2 cellular contexts compared by ENCODE assay signal in the genomic region with DNA sequence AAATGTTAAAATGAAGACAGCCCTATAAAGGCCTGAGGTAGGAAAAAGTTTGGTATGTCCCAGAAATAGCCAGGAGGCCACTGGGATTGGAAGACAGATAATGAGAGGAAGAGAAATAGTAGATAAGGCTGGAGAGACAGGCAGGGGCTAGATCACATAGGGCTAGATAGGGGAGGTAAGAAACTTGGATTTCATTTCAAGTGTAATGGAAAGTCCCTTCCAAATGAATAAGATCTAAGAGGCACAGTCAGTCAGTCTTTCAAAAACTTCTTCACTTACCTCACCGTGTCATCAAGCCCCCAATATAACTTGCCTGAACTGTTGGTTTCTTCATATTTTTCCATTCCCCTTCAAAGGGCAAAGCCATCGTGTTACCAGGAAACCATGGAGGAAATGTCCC.
TF ChIP-seq lines count a peak whose summit lies in the region.

No MANE protein-coding gene starts in this region.

TF ChIP-seq in GM23338, 12 proteins besides CTCF, POLR2A, EP300 and RAD21 (continued from another document):
- TF ChIP-seq EZH2phosphoT487 (IDR thresholded peaks at IDR 0.05; ENCODE audit: unreplicated experiment) (no peak), NANOG (IDR thresholded peaks at IDR 0.05; ENCODE audit: borderline replicate concordance) (no peak), EZH2 (IDR thresholded peaks at IDR 0.05; ENCODE audit: low read depth, unreplicated experiment) (no peak), STAT1 (IDR thresholded peaks at IDR 0.05; ENCODE audit: unreplicated experiment) (no peak), ZNF331 (CRISPR knock-in tag; IDR thresholded peaks at IDR 0.05; ENCODE audit: low read depth) (no peak), CREB1 (CRISPR knock-in tag; IDR thresholded peaks at IDR 0.05; ENCODE audit: low read depth) (no peak), JUNB (IDR thresholded peaks at IDR 0.05; ENCODE audit: unreplicated experiment) (no peak)
- TF ChIP-seq, protein P1, sequence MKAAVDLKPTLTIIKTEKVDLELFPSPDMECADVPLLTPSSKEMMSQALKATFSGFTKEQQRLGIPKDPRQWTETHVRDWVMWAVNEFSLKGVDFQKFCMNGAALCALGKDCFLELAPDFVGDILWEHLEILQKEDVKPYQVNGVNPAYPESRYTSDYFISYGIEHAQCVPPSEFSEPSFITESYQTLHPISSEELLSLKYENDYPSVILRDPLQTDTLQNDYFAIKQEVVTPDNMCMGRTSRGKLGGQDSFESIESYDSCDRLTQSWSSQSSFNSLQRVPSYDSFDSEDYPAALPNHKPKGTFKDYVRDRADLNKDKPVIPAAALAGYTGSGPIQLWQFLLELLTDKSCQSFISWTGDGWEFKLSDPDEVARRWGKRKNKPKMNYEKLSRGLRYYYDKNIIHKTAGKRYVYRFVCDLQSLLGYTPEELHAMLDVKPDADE (IDR thresholded peaks at IDR 0.05): no peak
- TF ChIP-seq, protein P2, sequence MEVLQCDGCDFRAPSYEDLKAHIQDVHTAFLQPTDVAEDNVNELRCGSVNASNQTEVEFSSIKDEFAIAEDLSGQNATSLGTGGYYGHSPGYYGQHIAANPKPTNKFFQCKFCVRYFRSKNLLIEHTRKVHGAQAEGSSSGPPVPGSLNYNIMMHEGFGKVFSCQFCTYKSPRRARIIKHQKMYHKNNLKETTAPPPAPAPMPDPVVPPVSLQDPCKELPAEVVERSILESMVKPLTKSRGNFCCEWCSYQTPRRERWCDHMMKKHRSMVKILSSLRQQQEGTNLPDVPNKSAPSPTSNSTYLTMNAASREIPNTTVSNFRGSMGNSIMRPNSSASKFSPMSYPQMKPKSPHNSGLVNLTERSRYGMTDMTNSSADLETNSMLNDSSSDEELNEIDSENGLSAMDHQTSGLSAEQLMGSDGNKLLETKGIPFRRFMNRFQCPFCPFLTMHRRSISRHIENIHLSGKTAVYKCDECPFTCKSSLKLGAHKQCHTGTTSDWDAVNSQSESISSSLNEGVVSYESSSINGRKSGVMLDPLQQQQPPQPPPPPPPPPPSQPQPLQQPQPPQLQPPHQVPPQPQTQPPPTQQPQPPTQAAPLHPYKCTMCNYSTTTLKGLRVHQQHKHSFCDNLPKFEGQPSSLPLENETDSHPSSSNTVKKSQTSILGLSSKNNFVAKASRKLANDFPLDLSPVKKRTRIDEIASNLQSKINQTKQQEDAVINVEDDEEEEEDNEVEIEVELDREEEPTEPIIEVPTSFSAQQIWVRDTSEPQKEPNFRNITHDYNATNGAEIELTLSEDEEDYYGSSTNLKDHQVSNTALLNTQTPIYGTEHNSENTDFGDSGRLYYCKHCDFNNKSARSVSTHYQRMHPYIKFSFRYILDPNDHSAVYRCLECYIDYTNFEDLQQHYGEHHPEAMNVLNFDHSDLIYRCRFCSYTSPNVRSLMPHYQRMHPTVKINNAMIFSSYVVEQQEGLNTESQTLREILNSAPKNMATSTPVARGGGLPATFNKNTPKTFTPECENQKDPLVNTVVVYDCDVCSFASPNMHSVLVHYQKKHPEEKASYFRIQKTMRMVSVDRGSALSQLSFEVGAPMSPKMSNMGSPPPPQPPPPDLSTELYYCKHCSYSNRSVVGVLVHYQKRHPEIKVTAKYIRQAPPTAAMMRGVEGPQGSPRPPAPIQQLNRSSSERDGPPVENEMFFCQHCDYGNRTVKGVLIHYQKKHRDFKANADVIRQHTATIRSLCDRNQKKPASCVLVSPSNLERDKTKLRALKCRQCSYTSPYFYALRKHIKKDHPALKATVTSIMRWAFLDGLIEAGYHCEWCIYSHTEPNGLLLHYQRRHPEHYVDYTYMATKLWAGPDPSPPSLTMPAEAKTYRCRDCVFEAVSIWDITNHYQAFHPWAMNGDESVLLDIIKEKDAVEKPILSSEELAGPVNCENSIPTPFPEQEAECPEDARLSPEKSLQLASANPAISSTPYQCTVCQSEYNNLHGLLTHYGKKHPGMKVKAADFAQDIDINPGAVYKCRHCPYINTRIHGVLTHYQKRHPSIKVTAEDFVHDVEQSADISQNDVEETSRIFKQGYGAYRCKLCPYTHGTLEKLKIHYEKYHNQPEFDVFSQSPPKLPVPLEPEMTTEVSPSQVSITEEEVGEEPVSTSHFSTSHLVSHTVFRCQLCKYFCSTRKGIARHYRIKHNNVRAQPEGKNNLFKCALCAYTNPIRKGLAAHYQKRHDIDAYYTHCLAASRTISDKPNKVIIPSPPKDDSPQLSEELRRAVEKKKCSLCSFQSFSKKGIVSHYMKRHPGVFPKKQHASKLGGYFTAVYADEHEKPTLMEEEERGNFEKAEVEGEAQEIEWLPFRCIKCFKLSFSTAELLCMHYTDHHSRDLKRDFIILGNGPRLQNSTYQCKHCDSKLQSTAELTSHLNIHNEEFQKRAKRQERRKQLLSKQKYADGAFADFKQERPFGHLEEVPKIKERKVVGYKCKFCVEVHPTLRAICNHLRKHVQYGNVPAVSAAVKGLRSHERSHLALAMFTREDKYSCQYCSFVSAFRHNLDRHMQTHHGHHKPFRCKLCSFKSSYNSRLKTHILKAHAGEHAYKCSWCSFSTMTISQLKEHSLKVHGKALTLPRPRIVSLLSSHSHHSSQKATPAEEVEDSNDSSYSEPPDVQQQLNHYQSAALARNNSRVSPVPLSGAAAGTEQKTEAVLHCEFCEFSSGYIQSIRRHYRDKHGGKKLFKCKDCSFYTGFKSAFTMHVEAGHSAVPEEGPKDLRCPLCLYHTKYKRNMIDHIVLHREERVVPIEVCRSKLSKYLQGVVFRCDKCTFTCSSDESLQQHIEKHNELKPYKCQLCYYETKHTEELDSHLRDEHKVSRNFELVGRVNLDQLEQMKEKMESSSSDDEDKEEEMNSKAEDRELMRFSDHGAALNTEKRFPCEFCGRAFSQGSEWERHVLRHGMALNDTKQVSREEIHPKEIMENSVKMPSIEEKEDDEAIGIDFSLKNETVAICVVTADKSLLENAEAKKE (CRISPR knock-in tag; IDR thresholded peaks at IDR 0.05): no peak
- TF ChIP-seq, protein P3, sequence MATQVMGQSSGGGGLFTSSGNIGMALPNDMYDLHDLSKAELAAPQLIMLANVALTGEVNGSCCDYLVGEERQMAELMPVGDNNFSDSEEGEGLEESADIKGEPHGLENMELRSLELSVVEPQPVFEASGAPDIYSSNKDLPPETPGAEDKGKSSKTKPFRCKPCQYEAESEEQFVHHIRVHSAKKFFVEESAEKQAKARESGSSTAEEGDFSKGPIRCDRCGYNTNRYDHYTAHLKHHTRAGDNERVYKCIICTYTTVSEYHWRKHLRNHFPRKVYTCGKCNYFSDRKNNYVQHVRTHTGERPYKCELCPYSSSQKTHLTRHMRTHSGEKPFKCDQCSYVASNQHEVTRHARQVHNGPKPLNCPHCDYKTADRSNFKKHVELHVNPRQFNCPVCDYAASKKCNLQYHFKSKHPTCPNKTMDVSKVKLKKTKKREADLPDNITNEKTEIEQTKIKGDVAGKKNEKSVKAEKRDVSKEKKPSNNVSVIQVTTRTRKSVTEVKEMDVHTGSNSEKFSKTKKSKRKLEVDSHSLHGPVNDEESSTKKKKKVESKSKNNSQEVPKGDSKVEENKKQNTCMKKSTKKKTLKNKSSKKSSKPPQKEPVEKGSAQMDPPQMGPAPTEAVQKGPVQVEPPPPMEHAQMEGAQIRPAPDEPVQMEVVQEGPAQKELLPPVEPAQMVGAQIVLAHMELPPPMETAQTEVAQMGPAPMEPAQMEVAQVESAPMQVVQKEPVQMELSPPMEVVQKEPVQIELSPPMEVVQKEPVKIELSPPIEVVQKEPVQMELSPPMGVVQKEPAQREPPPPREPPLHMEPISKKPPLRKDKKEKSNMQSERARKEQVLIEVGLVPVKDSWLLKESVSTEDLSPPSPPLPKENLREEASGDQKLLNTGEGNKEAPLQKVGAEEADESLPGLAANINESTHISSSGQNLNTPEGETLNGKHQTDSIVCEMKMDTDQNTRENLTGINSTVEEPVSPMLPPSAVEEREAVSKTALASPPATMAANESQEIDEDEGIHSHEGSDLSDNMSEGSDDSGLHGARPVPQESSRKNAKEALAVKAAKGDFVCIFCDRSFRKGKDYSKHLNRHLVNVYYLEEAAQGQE (IDR thresholded peaks at IDR 0.05; ENCODE audit: unreplicated experiment): no peak

TF ChIP-seq in IMR-90, 13 proteins besides CTCF, POLR2A, EP300 and RAD21 (continued from another document):
- TF ChIP-seq SMC3 (IDR thresholded peaks at IDR 0.05; ENCODE audit: low read depth, low read length) (no peak), MAFK (IDR thresholded peaks at IDR 0.05; ENCODE audit: low read depth, low read length) (no peak), CEBPB (IDR thresholded peaks at IDR 0.05; ENCODE audit: low read depth, low read length) (no peak), CHD1 (IDR thresholded peaks at IDR 0.05; ENCODE audit: low read depth, low read length) (no peak), BHLHE40 (IDR thresholded peaks at IDR 0.05; ENCODE audit: low read depth, low read length) (no peak), NFE2L2 (IDR thresholded peaks at IDR 0.05; ENCODE audit: low read depth, low read length) (no peak), FOS (IDR thresholded peaks at IDR 0.05; ENCODE audit: low read depth, low read length) (no peak), RFX5 (IDR thresholded peaks at IDR 0.05; ENCODE audit: low read depth, low read length) (no peak), MXI1 (IDR thresholded peaks at IDR 0.05; ENCODE audit: borderline replicate concordance, low read depth, low read length) (no peak), RCOR1 (IDR thresholded peaks at IDR 0.05; ENCODE audit: insufficient replicate concordance, low read length) (no peak)
- TF ChIP-seq, protein P4, sequence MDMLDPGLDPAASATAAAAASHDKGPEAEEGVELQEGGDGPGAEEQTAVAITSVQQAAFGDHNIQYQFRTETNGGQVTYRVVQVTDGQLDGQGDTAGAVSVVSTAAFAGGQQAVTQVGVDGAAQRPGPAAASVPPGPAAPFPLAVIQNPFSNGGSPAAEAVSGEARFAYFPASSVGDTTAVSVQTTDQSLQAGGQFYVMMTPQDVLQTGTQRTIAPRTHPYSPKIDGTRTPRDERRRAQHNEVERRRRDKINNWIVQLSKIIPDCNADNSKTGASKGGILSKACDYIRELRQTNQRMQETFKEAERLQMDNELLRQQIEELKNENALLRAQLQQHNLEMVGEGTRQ (IDR thresholded peaks at IDR 0.05; ENCODE audit: low read depth, low read length): no peak
- TF ChIP-seq, protein P5, sequence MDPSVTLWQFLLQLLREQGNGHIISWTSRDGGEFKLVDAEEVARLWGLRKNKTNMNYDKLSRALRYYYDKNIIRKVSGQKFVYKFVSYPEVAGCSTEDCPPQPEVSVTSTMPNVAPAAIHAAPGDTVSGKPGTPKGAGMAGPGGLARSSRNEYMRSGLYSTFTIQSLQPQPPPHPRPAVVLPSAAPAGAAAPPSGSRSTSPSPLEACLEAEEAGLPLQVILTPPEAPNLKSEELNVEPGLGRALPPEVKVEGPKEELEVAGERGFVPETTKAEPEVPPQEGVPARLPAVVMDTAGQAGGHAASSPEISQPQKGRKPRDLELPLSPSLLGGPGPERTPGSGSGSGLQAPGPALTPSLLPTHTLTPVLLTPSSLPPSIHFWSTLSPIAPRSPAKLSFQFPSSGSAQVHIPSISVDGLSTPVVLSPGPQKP (IDR thresholded peaks at IDR 0.05; ENCODE audit: borderline replicate concordance, low read depth, low read length): no peak
TF ChIP-seq in IMR-90: peak in this region for 0.
